Comparison of ENCODE assay signal across 2 cellular contexts in the genomic region with DNA sequence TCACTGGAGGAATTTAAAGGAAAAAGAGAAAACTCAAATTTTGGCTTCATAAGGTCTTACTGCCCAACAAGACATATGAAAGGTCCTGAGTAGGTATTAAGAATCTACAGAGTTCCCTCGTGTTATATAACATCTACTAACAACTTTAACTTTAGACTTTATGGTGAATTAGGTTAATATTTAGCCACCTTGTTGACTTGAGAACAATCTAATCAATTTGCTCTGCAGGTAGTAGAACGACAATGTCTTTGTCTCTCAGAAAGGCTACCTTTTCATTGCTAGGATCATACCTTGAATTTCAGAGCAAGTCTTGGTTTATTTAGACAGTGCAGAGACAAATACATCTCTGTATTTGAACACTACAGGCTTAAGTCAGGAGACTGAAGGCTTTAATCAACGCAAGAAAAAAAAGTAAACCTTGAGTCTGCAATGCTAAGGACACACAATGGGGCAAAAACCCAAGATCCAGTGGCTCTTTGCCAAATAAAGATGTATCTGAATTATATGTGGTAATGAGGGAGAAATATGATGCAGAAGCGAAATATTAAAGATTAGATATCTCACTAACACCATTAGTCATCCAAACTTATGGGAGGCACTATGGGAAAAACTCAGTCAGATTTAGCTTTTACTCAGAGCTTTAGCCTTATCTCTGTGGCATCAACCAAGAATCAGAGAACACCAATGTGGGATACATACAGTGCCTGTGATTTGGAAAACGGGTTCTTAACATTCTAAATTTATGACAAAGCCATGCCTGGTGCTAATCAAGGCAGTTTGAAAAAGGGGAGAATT.
A peak's percentile ranks its signal among the peaks of the same experiment; 100 is the strongest.
TF ChIP-seq lines count a peak whose summit lies in the region.

No MANE protein-coding gene starts in this region.

TF ChIP-seq in IMR-90, 13 proteins besides CTCF, POLR2A, EP300 and RAD21 (continued from another document):
- TF ChIP-seq CHD1 (IDR thresholded peaks at IDR 0.05; ENCODE audit: low read depth, low read length) (no peak), MAZ (IDR thresholded peaks at IDR 0.05; ENCODE audit: borderline replicate concordance, low read depth, low read length) (no peak), SMC3 (IDR thresholded peaks at IDR 0.05; ENCODE audit: low read depth, low read length) (no peak), RCOR1 (IDR thresholded peaks at IDR 0.05; ENCODE audit: insufficient replicate concordance, low read length) (no peak), MAFK (IDR thresholded peaks at IDR 0.05; ENCODE audit: low read depth, low read length) (no peak), CEBPB (IDR thresholded peaks at IDR 0.05; ENCODE audit: low read depth, low read length) (no peak), MXI1 (IDR thresholded peaks at IDR 0.05; ENCODE audit: borderline replicate concordance, low read depth, low read length) (no peak)
- TF ChIP-seq, protein P1, sequence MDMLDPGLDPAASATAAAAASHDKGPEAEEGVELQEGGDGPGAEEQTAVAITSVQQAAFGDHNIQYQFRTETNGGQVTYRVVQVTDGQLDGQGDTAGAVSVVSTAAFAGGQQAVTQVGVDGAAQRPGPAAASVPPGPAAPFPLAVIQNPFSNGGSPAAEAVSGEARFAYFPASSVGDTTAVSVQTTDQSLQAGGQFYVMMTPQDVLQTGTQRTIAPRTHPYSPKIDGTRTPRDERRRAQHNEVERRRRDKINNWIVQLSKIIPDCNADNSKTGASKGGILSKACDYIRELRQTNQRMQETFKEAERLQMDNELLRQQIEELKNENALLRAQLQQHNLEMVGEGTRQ (IDR thresholded peaks at IDR 0.05; ENCODE audit: low read depth, low read length): no peak

TF ChIP-seq in HepG2, 621 proteins besides CTCF, POLR2A, EP300 and RAD21 (continues in another document):
- TF ChIP-seq, protein P2, sequence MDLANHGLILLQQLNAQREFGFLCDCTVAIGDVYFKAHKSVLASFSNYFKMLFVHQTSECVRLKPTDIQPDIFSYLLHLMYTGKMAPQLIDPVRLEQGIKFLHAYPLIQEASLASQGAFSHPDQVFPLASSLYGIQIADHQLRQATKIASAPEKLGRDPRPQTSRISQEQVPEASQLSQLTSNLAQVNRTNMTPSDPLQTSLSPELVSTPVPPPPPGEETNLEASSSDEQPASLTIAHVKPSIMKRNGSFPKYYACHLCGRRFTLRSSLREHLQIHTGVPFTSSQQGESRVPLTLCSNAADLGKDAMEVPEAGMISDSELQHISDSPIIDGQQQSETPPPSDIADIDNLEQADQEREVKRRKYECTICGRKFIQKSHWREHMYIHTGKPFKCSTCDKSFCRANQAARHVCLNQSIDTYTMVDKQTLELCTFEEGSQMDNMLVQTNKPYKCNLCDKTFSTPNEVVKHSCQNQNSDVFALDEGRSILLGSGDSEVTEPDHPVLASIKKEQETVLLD (CRISPR knock-in tag; IDR thresholded peaks at IDR 0.05; ENCODE audit: low read depth): no peak
- TF ChIP-seq ZHX1 (CRISPR knock-in tag; IDR thresholded peaks at IDR 0.05; ENCODE audit: low read depth): no peak
- TF ChIP-seq, protein P3, sequence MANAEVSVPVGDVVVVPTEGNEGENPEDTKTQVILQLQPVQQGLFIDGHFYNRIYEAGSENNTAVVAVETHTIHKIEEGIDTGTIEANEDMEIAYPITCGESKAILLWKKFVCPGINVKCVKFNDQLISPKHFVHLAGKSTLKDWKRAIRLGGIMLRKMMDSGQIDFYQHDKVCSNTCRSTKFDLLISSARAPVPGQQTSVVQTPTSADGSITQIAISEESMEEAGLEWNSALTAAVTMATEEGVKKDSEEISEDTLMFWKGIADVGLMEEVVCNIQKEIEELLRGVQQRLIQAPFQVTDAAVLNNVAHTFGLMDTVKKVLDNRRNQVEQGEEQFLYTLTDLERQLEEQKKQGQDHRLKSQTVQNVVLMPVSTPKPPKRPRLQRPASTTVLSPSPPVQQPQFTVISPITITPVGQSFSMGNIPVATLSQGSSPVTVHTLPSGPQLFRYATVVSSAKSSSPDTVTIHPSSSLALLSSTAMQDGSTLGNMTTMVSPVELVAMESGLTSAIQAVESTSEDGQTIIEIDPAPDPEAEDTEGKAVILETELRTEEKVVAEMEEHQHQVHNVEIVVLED (CRISPR knock-in tag; IDR thresholded peaks at IDR 0.05; ENCODE audit: borderline replicate concordance): no peak
- TF ChIP-seq ZBTB42 (CRISPR knock-in tag; IDR thresholded peaks at IDR 0.05): no peak
- no peak for TF ChIP-seq HOXA7 (CRISPR knock-in tag; IDR thresholded peaks at IDR 0.05)
- no peak for TF ChIP-seq REXO4 (CRISPR knock-in tag; IDR thresholded peaks at IDR 0.05; ENCODE audit: borderline replicate concordance)
- TF ChIP-seq SSRP1 (CRISPR knock-in tag; IDR thresholded peaks at IDR 0.05): no peak
- no peak for TF ChIP-seq SRSF9 (IDR thresholded peaks at IDR 0.05; ENCODE audit: borderline replicate concordance, insufficient read depth, low read depth, low read length, poor library complexity, severe bottlenecking)
- TF ChIP-seq, protein P4, sequence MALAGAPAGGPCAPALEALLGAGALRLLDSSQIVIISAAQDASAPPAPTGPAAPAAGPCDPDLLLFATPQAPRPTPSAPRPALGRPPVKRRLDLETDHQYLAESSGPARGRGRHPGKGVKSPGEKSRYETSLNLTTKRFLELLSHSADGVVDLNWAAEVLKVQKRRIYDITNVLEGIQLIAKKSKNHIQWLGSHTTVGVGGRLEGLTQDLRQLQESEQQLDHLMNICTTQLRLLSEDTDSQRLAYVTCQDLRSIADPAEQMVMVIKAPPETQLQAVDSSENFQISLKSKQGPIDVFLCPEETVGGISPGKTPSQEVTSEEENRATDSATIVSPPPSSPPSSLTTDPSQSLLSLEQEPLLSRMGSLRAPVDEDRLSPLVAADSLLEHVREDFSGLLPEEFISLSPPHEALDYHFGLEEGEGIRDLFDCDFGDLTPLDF (CRISPR knock-in tag; IDR thresholded peaks at IDR 0.05): no peak
- no peak for TF ChIP-seq ISX (CRISPR knock-in tag; conservative IDR thresholded peaks at IDR 0.05)
- TF ChIP-seq CCDC6 (CRISPR knock-in tag; IDR thresholded peaks at IDR 0.05): no peak
- no peak for TF ChIP-seq SNAPC4 (CRISPR knock-in tag; IDR thresholded peaks at IDR 0.05)
- TF ChIP-seq CERS6 (CRISPR knock-in tag; IDR thresholded peaks at IDR 0.05): no peak
- no peak for TF ChIP-seq ZNF280B (CRISPR knock-in tag; IDR thresholded peaks at IDR 0.05; ENCODE audit: borderline replicate concordance)
- no peak for TF ChIP-seq ZNF280D (CRISPR knock-in tag; IDR thresholded peaks at IDR 0.05)
- no peak for TF ChIP-seq RELA (CRISPR knock-in tag; IDR thresholded peaks at IDR 0.05)
- no peak for TF ChIP-seq SMAD1 (CRISPR knock-in tag; IDR thresholded peaks at IDR 0.05; ENCODE audit: borderline replicate concordance, low read depth)
- TF ChIP-seq SOX5 (CRISPR knock-in tag; IDR thresholded peaks at IDR 0.05; ENCODE audit: borderline replicate concordance): peak; percentile 71; the same call in 1 of the 2 replicates
- TF ChIP-seq, protein P5, sequence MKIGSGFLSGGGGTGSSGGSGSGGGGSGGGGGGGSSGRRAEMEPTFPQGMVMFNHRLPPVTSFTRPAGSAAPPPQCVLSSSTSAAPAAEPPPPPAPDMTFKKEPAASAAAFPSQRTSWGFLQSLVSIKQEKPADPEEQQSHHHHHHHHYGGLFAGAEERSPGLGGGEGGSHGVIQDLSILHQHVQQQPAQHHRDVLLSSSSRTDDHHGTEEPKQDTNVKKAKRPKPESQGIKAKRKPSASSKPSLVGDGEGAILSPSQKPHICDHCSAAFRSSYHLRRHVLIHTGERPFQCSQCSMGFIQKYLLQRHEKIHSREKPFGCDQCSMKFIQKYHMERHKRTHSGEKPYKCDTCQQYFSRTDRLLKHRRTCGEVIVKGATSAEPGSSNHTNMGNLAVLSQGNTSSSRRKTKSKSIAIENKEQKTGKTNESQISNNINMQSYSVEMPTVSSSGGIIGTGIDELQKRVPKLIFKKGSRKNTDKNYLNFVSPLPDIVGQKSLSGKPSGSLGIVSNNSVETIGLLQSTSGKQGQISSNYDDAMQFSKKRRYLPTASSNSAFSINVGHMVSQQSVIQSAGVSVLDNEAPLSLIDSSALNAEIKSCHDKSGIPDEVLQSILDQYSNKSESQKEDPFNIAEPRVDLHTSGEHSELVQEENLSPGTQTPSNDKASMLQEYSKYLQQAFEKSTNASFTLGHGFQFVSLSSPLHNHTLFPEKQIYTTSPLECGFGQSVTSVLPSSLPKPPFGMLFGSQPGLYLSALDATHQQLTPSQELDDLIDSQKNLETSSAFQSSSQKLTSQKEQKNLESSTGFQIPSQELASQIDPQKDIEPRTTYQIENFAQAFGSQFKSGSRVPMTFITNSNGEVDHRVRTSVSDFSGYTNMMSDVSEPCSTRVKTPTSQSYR (CRISPR knock-in tag; IDR thresholded peaks at IDR 0.05; ENCODE audit: borderline replicate concordance): no peak
